ENCODE assay signal across 11 cellular contexts in the genomic region with DNA sequence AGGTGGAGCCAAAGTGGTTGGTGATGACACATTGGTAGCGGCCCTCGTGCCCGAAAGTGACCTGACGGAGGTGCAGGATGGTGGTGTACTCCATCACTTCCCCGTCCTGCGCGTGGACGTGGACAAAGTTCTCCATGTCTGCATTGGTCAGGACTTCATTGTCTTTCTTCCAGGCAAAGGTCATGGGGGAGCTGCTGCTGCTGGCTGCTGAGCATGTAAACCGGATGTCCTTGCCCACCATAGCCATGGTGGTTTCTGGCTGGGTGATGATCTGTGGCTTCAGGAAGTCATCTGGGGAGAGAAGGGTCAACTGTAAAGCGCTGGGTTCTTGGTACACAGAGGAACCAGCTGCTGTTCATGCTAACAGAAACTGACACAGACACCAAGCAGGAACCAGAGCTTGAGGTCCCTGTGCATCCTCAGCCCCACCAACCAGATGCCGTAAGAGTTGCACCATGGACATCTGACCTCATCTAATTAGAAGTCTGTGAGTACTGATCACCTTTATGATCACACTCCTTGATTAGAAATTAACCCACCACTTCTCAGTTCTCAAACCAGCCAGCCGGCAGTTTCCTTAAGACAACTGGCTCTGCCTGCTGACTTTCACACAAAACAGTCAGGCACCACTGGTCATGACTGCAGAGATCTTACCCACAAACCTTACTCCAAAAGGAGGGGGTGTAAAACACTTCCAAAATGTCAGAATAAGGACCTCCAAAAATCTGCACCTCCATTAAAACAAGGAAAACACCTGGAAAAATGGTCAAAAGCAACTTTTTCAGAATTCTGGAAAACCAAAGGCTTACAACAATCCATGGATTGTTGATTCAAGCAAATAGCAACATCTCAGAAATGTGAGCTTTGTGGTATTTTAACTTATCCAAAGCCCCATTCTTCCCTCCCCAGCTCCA.
DNase-seq lines count a peak whose midpoint lies in the region; ATAC-seq, FAIRE-seq and TF ChIP-seq lines count a peak whose summit lies in the region.
"Had no signal": no experiment of that assay in that cellular context is flagged by ENCODE, and none has a peak within 500 bp of the region (broad histone marks: within the 10 kb centered on the region; RNA-seq: fewer than 3 reads in every experiment).

No MANE protein-coding gene starts in this region.

- FAIRE-seq in urothelium cell line (lab: Jason Lieb, UNC), result no peak
- FAIRE-seq: pancreas had no signal

- H3K27me3 Mint-ChIP-seq in activated CD8-positive, alpha-beta T cell treated with anti-CD3 and anti-CD28 coated beads for 36 hours, result no peaks in the 10 kb centered on the region
- H3K27me3 Mint-ChIP-seq: activated naive CD4-positive, alpha-beta T cell treated with anti-CD3 and anti-CD28 coated beads, Interleukin-2, amount 50 U/mL, for 24 hours had no signal

- POLR2A ChIA-PET in activated CD8-positive, alpha-beta T cell treated with anti-CD3 and anti-CD28 coated beads for 36 hours (lab: Charles Lee), result no interaction called here
- POLR2A ChIA-PET in A673 (lab: Charles Lee; ENCODE audit: low non-redundant PET), result no interaction called here

- peaks cover 13% of the 10 kb centered on the region for H3K9me3 Mint-ChIP-seq in activated CD8-positive, alpha-beta T cell treated with anti-CD3 and anti-CD28 coated beads for 36 hours
- H3K9me3 Mint-ChIP-seq: activated naive CD4-positive, alpha-beta T cell treated with anti-CD3 and anti-CD28 coated beads, Interleukin-2, amount 50 U/mL, for 24 hours had no signal

- H3K4me3 Mint-ChIP-seq in activated CD8-positive, alpha-beta T cell treated with anti-CD3 and anti-CD28 coated beads for 36 hours, result no peak overlapping the region
- H3K4me3 Mint-ChIP-seq: activated naive CD4-positive, alpha-beta T cell treated with anti-CD3 and anti-CD28 coated beads, Interleukin-2, amount 50 U/mL, for 24 hours had no signal

- CTCF ChIA-PET in activated CD8-positive, alpha-beta T cell treated with anti-CD3 and anti-CD28 coated beads for 36 hours (lab: Charles Lee), result interaction anchor here (2.2 kb wide), 1 partner anchor 8 kb away, joined by 12 read pairs; no protein-coding TSS in a partner anchor
- CTCF ChIA-PET in A673 (lab: Charles Lee), result no interaction called here

- H3K4me3 ChIP-seq in A673 (ENCODE audit: low read depth, low read length, poor library complexity, severe bottlenecking), result no peak overlapping the region
- H3K4me3 ChIP-seq: pancreas had no signal

- H3K4me1 Mint-ChIP-seq in activated CD8-positive, alpha-beta T cell treated with anti-CD3 and anti-CD28 coated beads for 36 hours (ENCODE audit: low read depth), result peaks cover 28% of the 10 kb centered on the region

- no TSS peak for BruUV-seq in A673 (replicated peaks; lab: Mats Ljungman, UMichigan)

- intact Hi-C loops in activated CD8-positive, alpha-beta T cell treated with anti-CD3 and anti-CD28 coated beads for 36 hours (cut with micrococcal nuclease), result no loop called here
- intact Hi-C loops in A673 (cut with micrococcal nuclease; ENCODE audit: unreplicated experiment), result no loop called here

- H3K36me3 ChIP-seq in A673 (ENCODE audit: insufficient read depth, low read length, poor library complexity, severe bottlenecking), result peaks cover 29% of the 10 kb centered on the region

- peaks cover 68% of the 10 kb centered on the region for H3K36me3 Mint-ChIP-seq in activated CD8-positive, alpha-beta T cell treated with anti-CD3 and anti-CD28 coated beads for 36 hours (ENCODE audit: low read depth)

- DNase-seq in CMK (ENCODE audit: low read depth), result peak; percentile 12
- no peak for DNase-seq in activated CD8-positive, alpha-beta T cell treated with anti-CD3 and anti-CD28 coated beads for 36 hours
- no peak for DNase-seq in urothelium cell line (ENCODE audit: low spot score)
- no peak for DNase-seq in A673 (ENCODE audit: low spot score)
- no peak for DNase-seq in NCI-H526 (lab: John Stamatoyannopoulos, UW)
- DNase-seq in activated CD4-positive, alpha-beta T cell treated with anti-CD3 and anti-CD28 coated beads for 1 hour, result no peak
- DNase-seq: pancreas; stimulated activated CD8-positive, alpha-beta memory T cell treated with anti-CD3 and anti-CD28 coated beads, Interleukin-4, amount 100 ng/mL, for 48 hours had no signal

- peak overlapping the region; percentile 9 for H3K27ac Mint-ChIP-seq in activated CD8-positive, alpha-beta T cell treated with anti-CD3 and anti-CD28 coated beads for 36 hours

- TF ChIP-seq CTCF in activated CD8-positive, alpha-beta T cell treated with anti-CD3 and anti-CD28 coated beads for 36 hours (IDR thresholded peaks at IDR 0.05), result no peak
- TF ChIP-seq CTCF in A673 (conservative IDR thresholded peaks at IDR 0.05; ENCODE audit: low read depth, low read length), result no peak

- no peaks in the 10 kb centered on the region for H3K27me3 ChIP-seq in A673 (replicated peaks; ENCODE audit: insufficient read depth, low read depth, low read length, poor library complexity)
- H3K27me3 ChIP-seq: pancreas had no signal

- no peak overlapping the region for H3K27ac ChIP-seq in A673 (ENCODE audit: low read depth, low read length, poor library complexity, severe bottlenecking)
- H3K27ac ChIP-seq: pancreas had no signal

- ATAC-seq in GM19372 (IDR thresholded peaks at IDR 0.05; ENCODE audit: low read depth, unreplicated experiment) (peak; percentile 78), HG02981 (IDR thresholded peaks at IDR 0.05; ENCODE audit: unreplicated experiment) (peak; percentile 82)
- ATAC-seq in activated CD8-positive, alpha-beta T cell treated with anti-CD3 and anti-CD28 coated beads for 36 hours, result no peak
- ATAC-seq: pancreas had no signal

- H3K4me1 ChIP-seq in A673 (ENCODE audit: insufficient read depth, low read length, poor library complexity, severe bottlenecking), result no peaks in the 10 kb centered on the region

- H3K9me3 ChIP-seq in A673 (ENCODE audit: low read depth, low read length, poor library complexity, severe bottlenecking), result no peaks in the 10 kb centered on the region
- H3K9me3 ChIP-seq: pancreas had no signal
